In the genomic region with DNA sequence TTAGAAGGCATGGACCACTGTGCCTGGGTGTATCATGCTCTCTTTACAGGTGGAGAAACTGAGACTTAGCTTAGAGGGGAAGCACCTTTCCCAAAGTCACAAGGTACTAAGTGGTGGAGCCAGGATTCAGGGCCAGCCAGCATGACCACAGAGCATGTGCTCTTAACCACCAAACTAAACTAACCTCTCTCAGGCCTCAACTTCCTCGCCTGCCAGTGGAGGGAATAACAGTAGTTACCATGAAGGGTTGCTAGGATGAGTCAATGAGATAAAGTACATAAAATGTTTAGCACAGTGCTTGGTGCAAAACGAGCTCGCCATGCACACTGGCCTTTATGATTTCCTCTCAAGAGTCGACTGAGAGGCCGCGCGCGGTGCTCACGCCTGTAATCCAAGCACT, we compare ENCODE assay signal across 1 cellular context.
TF ChIP-seq lines count a peak whose summit lies in the region.

No MANE protein-coding gene starts in this region.

TF ChIP-seq in GM12878, 131 proteins besides CTCF, POLR2A, EP300 and RAD21:
- TF ChIP-seq ZNF217 (IDR thresholded peaks at IDR 0.05) = no peak
- TF ChIP-seq PML (IDR thresholded peaks at IDR 0.05; ENCODE audit: low read length) = no peak
- no peak for TF ChIP-seq CREM (IDR thresholded peaks at IDR 0.05; ENCODE audit: low read depth)
- TF ChIP-seq BHLHE40 (IDR thresholded peaks at IDR 0.05; ENCODE audit: borderline replicate concordance in 1 of 2, low read depth in 2 of 2, low read length in 1 of 2) = peak in 1 of 2 experiments; percentile 12; a peak in 1 of 4 replicates
- TF ChIP-seq ZNF384 (IDR thresholded peaks at IDR 0.05; ENCODE audit: borderline replicate concordance, low read depth, low read length) = no peak
- TF ChIP-seq, protein P1, sequence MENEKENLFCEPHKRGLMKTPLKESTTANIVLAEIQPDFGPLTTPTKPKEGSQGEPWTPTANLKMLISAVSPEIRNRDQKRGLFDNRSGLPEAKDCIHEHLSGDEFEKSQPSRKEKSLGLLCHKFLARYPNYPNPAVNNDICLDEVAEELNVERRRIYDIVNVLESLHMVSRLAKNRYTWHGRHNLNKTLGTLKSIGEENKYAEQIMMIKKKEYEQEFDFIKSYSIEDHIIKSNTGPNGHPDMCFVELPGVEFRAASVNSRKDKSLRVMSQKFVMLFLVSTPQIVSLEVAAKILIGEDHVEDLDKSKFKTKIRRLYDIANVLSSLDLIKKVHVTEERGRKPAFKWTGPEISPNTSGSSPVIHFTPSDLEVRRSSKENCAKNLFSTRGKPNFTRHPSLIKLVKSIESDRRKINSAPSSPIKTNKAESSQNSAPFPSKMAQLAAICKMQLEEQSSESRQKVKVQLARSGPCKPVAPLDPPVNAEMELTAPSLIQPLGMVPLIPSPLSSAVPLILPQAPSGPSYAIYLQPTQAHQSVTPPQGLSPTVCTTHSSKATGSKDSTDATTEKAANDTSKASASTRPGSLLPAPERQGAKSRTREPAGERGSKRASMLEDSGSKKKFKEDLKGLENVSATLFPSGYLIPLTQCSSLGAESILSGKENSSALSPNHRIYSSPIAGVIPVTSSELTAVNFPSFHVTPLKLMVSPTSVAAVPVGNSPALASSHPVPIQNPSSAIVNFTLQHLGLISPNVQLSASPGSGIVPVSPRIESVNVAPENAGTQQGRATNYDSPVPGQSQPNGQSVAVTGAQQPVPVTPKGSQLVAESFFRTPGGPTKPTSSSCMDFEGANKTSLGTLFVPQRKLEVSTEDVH (IDR thresholded peaks at IDR 0.05; ENCODE audit: low read depth, partially characterized antibody) = no peak
